In genomic region chr20:60761056-60761455, GRCh38 we compare ENCODE assay signal across 15 cellular contexts.
DNase-seq lines count a peak whose midpoint lies in the region; ATAC-seq and TF ChIP-seq lines count a peak whose summit lies in the region.
"Had no signal": no experiment of that assay in that cellular context is flagged by ENCODE, and none has a peak within 500 bp of the region (broad histone marks: within the 10 kb centered on the region; RNA-seq: fewer than 3 reads in every experiment).

No MANE protein-coding gene starts in this region.

- H3K9ac ChIP-seq in H9 (ENCODE audit: extremely low read depth, insufficient read length, low read length), result no peak overlapping the region
- H3K9ac ChIP-seq in mammary epithelial cell (ENCODE audit: insufficient read depth, low read length), result no peak overlapping the region
- no peak overlapping the region for H3K9ac ChIP-seq in neuronal stem cell (ENCODE audit: low read depth, low read length, poor library complexity)

- H3K27me3 Mint-ChIP-seq in H9 (ENCODE audit: low read depth), result peaks cover 10% of the 10 kb centered on the region; the same call in 1 of the 2 replicates
- H3K27me3 Mint-ChIP-seq in T-helper 2 cell treated with Interferon-gamma antibody and Interleukin-4, amounts not matched to agents 5 μg/mL and 100 μg/mL, for 36 hours (ENCODE audit: low read depth), result no peaks in the 10 kb centered on the region
- H3K27me3 Mint-ChIP-seq: CD4-positive, CD25-positive, alpha-beta regulatory T cell; CD8-positive, alpha-beta memory T cell had no signal

- no peaks in the 10 kb centered on the region; a peak in 1 of 4 replicates for H3K4me1 Mint-ChIP-seq in H9
- H3K4me1 Mint-ChIP-seq in T-helper 2 cell treated with Interferon-gamma antibody and Interleukin-4, amounts not matched to agents 5 μg/mL and 100 μg/mL, for 36 hours (ENCODE audit: low read depth), result no peaks in the 10 kb centered on the region
- H3K4me1 Mint-ChIP-seq: CD4-positive, CD25-positive, alpha-beta regulatory T cell; CD8-positive, alpha-beta memory T cell had no signal

- TF ChIP-seq CTCF in H9 (conservative IDR thresholded peaks at IDR 0.05) (no peak), mammary epithelial cell (conservative IDR thresholded peaks at IDR 0.05 in 1 of 2, IDR thresholded peaks at IDR 0.05 in 1 of 2; ENCODE audit: extremely low read depth in 1 of 2, insufficient read depth in 1 of 2, low read depth in 1 of 2, low read length in 2 of 2) (no peak)

- H4K91ac ChIP-seq in H9 (ENCODE audit: insufficient read length, low read depth, low read length), result no peak overlapping the region
- H4K91ac ChIP-seq in neuronal stem cell (ENCODE audit: low read depth, low read length, poor library complexity), result no peak overlapping the region

- H3K36me3 ChIP-seq in KOPT-K1 (ENCODE audit: insufficient read depth, low read length), result no peaks in the 10 kb centered on the region
- H3K36me3 ChIP-seq in mammary epithelial cell (ENCODE audit: insufficient read depth, low read length), result no peaks in the 10 kb centered on the region
- H3K36me3 ChIP-seq in neuronal stem cell (replicated peaks in 1 of 2; ENCODE audit: control insufficient read depth in 2 of 2, insufficient read depth in 2 of 2, low read length in 2 of 2), result no peaks in the 10 kb centered on the region
- H3K36me3 ChIP-seq: BE2C, HAP-1 had no signal

- H3K27ac ChIP-seq in H9 (ENCODE audit: insufficient read length, low read depth, low read length), result no peak overlapping the region
- H3K27ac ChIP-seq in KOPT-K1 (ENCODE audit: low read depth, low read length, poor library complexity, severe bottlenecking), result peak overlapping the region; percentile 37
- H3K27ac ChIP-seq in mammary epithelial cell (ENCODE audit: insufficient read depth, low read depth, low read length), result no peak overlapping the region
- H3K27ac ChIP-seq in neuronal stem cell (replicated peaks; ENCODE audit: low read length), result no peak overlapping the region

- peak overlapping the region in 2 of 3 experiments; percentile 28 to 49 for H3K4me3 ChIP-seq in mammary epithelial cell (replicated peaks in 1 of 3; ENCODE audit: insufficient read depth in 1 of 3, low read depth in 2 of 3, low read length in 3 of 3)
- no peak overlapping the region for H3K4me3 ChIP-seq in neuronal stem cell (ENCODE audit: low read length in 2 of 2)
- H3K4me3 ChIP-seq: HAP-1 had no signal

- CTCF ChIA-PET in mammary epithelial cell (lab: Charles Lee; ENCODE audit: low non-redundant PET), result no interaction called here

- H3K23me2 ChIP-seq in H9 (ENCODE audit: insufficient read length, low read depth, low read length, poor library complexity, severe bottlenecking), result no peaks in the 10 kb centered on the region

- H4K8ac ChIP-seq in H9 (replicated peaks; ENCODE audit: insufficient read length, low read depth, low read length) (no peak overlapping the region), neuronal stem cell (ENCODE audit: low read depth, low read length) (no peak overlapping the region)

- H3K4me1 ChIP-seq in H9 (ENCODE audit: insufficient read depth, low read length) (no peaks in the 10 kb centered on the region; the same call in 1 of the 2 replicates), mammary epithelial cell (ENCODE audit: insufficient read depth, low read length) (no peaks in the 10 kb centered on the region), neuronal stem cell (ENCODE audit: control insufficient read depth in 2 of 2, insufficient read depth in 1 of 2, low read depth in 1 of 2, low read length in 2 of 2) (no peaks in the 10 kb centered on the region)
- H3K4me1 ChIP-seq: BE2C, HAP-1 had no signal

- H3K4me2 ChIP-seq in H9 (ENCODE audit: insufficient read depth, insufficient read length, low read length) (no peak overlapping the region), mammary epithelial cell (ENCODE audit: insufficient read depth, low read depth, low read length) (peak overlapping the region; percentile 80), neuronal stem cell (ENCODE audit: insufficient read depth, low read length, poor library complexity, severe bottlenecking) (no peak overlapping the region)

- H3K79me2 ChIP-seq in H9 (ENCODE audit: insufficient read depth, low read length) (no peaks in the 10 kb centered on the region), mammary epithelial cell (ENCODE audit: insufficient read depth, low read length) (no peaks in the 10 kb centered on the region)

- dilution Hi-C loops in mammary epithelial cell (cut with HindIII; ENCODE audit: low sequenced_read_pairs), result loop anchor here (5.0 kb wide), 1 partner anchor 34 kb away; no protein-coding TSS in a partner anchor

- no peak overlapping the region; a peak in 1 of 7 replicates for H3K27ac Mint-ChIP-seq in H9
- H3K27ac Mint-ChIP-seq in T-helper 2 cell treated with Interferon-gamma antibody and Interleukin-4, amounts not matched to agents 5 μg/mL and 100 μg/mL, for 36 hours, result no peak overlapping the region
- H3K27ac Mint-ChIP-seq: CD4-positive, CD25-positive, alpha-beta regulatory T cell; CD8-positive, alpha-beta memory T cell had no signal

- H3K18ac ChIP-seq in H9 (ENCODE audit: insufficient read length, low read depth, low read length) (no peak overlapping the region), neuronal stem cell (ENCODE audit: low read length) (no peak overlapping the region)

- H3K27me3 ChIP-seq in H9 (ENCODE audit: insufficient read depth, low read length) (no peaks in the 10 kb centered on the region), mammary epithelial cell (ENCODE audit: insufficient read depth, low read length) (peaks cover 3% of the 10 kb centered on the region), neuronal stem cell (ENCODE audit: control insufficient read depth in 3 of 3, insufficient read depth in 3 of 3, low read depth in 1 of 3, low read length in 3 of 3) (no peaks in the 10 kb centered on the region)
- H3K27me3 ChIP-seq: BE2C had no signal

- no peak overlapping the region for H4K5ac ChIP-seq in H9 (ENCODE audit: insufficient read length, low read depth, low read length)

- no peak overlapping the region for H2BK120ac ChIP-seq in H9 (ENCODE audit: low read depth, low read length, poor library complexity, severe bottlenecking)
- H2BK120ac ChIP-seq in neuronal stem cell (ENCODE audit: low read depth, low read length), result no peak overlapping the region

- H3K23ac ChIP-seq in H9 (ENCODE audit: insufficient read length, low read depth, low read length) (no peak overlapping the region), neuronal stem cell (ENCODE audit: low read depth, low read length, poor library complexity) (no peak overlapping the region)

- H4K20me1 ChIP-seq in H9 (ENCODE audit: control insufficient read depth, insufficient read depth, insufficient read length) (no peaks in the 10 kb centered on the region), mammary epithelial cell (ENCODE audit: insufficient read depth, low read length) (no peaks in the 10 kb centered on the region)

- H3K4ac ChIP-seq in H9 (ENCODE audit: low read depth, low read length) (no peak overlapping the region), neuronal stem cell (ENCODE audit: low read length) (no peak overlapping the region)

- no peak overlapping the region for H2BK15ac ChIP-seq in H9 (ENCODE audit: low read depth, low read length)
- H2BK15ac ChIP-seq in neuronal stem cell (ENCODE audit: low read length), result no peak overlapping the region

- no peak for DNase-seq in H9
- peak; percentile 5 for DNase-seq in mammary epithelial cell
- no peak for DNase-seq in T-helper 2 cell treated with Interferon-gamma antibody and Interleukin-4, amounts not matched to agents 5 μg/mL and 100 μg/mL, for 36 hours (ENCODE audit: low spot score)
- no peak for DNase-seq in neuronal stem cell (ENCODE audit: low spot score)
- DNase-seq: ACHN; BE2C; C1 segment of cervical spinal cord; CD4-positive, CD25-positive, alpha-beta regulatory T cell; CD8-positive, alpha-beta memory T cell; COR-L47; DMS 273 treated with DMSO at 0.1 percent for 48 hours; DMS53 had no signal

- in situ Hi-C loops in mammary epithelial cell (cut with MboI; ENCODE audit: low sequenced_read_pairs in 2 of 2), result no loop called here

- no peak overlapping the region for H3K14ac ChIP-seq in H9 (ENCODE audit: insufficient read depth, low read length)
- H3K14ac ChIP-seq in neuronal stem cell (ENCODE audit: low read length), result no peak overlapping the region

- no peak overlapping the region for H2AK5ac ChIP-seq in H9 (ENCODE audit: insufficient read length, low read length)
- H2AK5ac ChIP-seq in neuronal stem cell (ENCODE audit: low read depth, low read length), result no peak overlapping the region

- no CpG with 5 or more reads among the region's 9 CpGs for WGBS in H9 (ENCODE audit: extremely low coverage, insufficient read length, low lambda C conversion rate)
- WGBS in mammary epithelial cell (ENCODE audit: low coverage, missing lambda C conversion rate), result 2% methylated on average over 7 of the region's 9 CpGs
- no CpG with 5 or more reads among the region's 9 CpGs for WGBS in neuronal stem cell (ENCODE audit: extremely low coverage in 2 of 2, insufficient read length in 2 of 2, insufficient replicate concordance in 1 of 2), 2 donors

- no peaks in the 10 kb centered on the region; a peak in 2 of 7 replicates for H3K36me3 Mint-ChIP-seq in H9 (ENCODE audit: insufficient read depth in 1 of 3, low read depth in 3 of 3)
- no peaks in the 10 kb centered on the region for H3K36me3 Mint-ChIP-seq in T-helper 2 cell treated with Interferon-gamma antibody and Interleukin-4, amounts not matched to agents 5 μg/mL and 100 μg/mL, for 36 hours (ENCODE audit: low read depth)
- H3K36me3 Mint-ChIP-seq: CD4-positive, CD25-positive, alpha-beta regulatory T cell; CD8-positive, alpha-beta memory T cell had no signal

- no peaks in the 10 kb centered on the region; a peak in 2 of 5 replicates for H3K9me3 Mint-ChIP-seq in H9
- H3K9me3 Mint-ChIP-seq in T-helper 2 cell treated with Interferon-gamma antibody and Interleukin-4, amounts not matched to agents 5 μg/mL and 100 μg/mL, for 36 hours, result no peaks in the 10 kb centered on the region
- H3K9me3 Mint-ChIP-seq: CD8-positive, alpha-beta memory T cell had no signal

- H3K79me1 ChIP-seq in H9 (ENCODE audit: insufficient read depth, low read depth, low read length, poor library complexity, severe bottlenecking), result no peaks in the 10 kb centered on the region
- no peaks in the 10 kb centered on the region for H3K79me1 ChIP-seq in neuronal stem cell (ENCODE audit: low read depth, low read length)

- peak overlapping the region; percentile 25 for H2BK5ac ChIP-seq in H9 (ENCODE audit: insufficient read length, low read length)
- H2BK5ac ChIP-seq in neuronal stem cell (ENCODE audit: low read length), result no peak overlapping the region

- no peak overlapping the region for H3T11ph ChIP-seq in H9 (ENCODE audit: low read length)

- H3K4me3 Mint-ChIP-seq in H9, result no peak overlapping the region
- H3K4me3 Mint-ChIP-seq in T-helper 2 cell treated with Interferon-gamma antibody and Interleukin-4, amounts not matched to agents 5 μg/mL and 100 μg/mL, for 36 hours, result no peak overlapping the region
- H3K4me3 Mint-ChIP-seq: CD4-positive, CD25-positive, alpha-beta regulatory T cell; CD8-positive, alpha-beta memory T cell had no signal

- H3K9me3 ChIP-seq in H9 (ENCODE audit: control insufficient read depth, low read depth, low read length) (no peaks in the 10 kb centered on the region), KOPT-K1 (ENCODE audit: insufficient read depth, low read length, poor library complexity, severe bottlenecking) (no peaks in the 10 kb centered on the region), mammary epithelial cell (replicated peaks; ENCODE audit: insufficient read depth, low read length) (no peaks in the 10 kb centered on the region), neuronal stem cell (replicated peaks in 1 of 2; ENCODE audit: control insufficient read depth in 2 of 2, insufficient read depth in 1 of 2, low read depth in 1 of 2, low read length in 2 of 2) (no peaks in the 10 kb centered on the region)
- H3K9me3 ChIP-seq: BE2C, HAP-1 had no signal

- H2BK12ac ChIP-seq in H9 (ENCODE audit: insufficient read length, low read depth, low read length), result no peak overlapping the region
- no peak overlapping the region for H2BK12ac ChIP-seq in neuronal stem cell (ENCODE audit: low read length)

- BruUV-seq in mammary epithelial cell (replicated peaks; lab: Mats Ljungman, UMichigan), result no TSS peak

- no peak overlapping the region for H2BK20ac ChIP-seq in H9 (ENCODE audit: low read depth, low read length, poor library complexity, severe bottlenecking)

- no peak overlapping the region for H3K56ac ChIP-seq in H9 (ENCODE audit: insufficient read length, low read depth, low read length)

- H2AFZ ChIP-seq in H9 (ENCODE audit: low read length) (no peak overlapping the region), mammary epithelial cell (ENCODE audit: low read depth, low read length) (peak overlapping the region; percentile 77), neuronal stem cell (ENCODE audit: low read length) (no peak overlapping the region)

- no peak for ATAC-seq in HG02571 (IDR thresholded peaks at IDR 0.05; ENCODE audit: unreplicated experiment)

- intact Hi-C loops in mammary epithelial cell (cut with micrococcal nuclease), result no loop called here

Comparison
In these comparisons a context has a peak if more than half of its experiments do, and no peak if none do; other contexts are left out.
1. H3K4me3 ChIP-seq: peak in mammary epithelial cell (2 of 3); none in neuronal stem cell (0 of 2).